9 cellular contexts compared by ENCODE assay signal in genomic region chr5:146877783-146878470, GRCh38. TPM values are rescaled to one million over a fixed set of nuclear protein-coding genes. Genes with fewer than 3 reads are reported as not detected.
DNase-seq lines count a peak whose midpoint lies in the region; ATAC-seq and TF ChIP-seq lines count a peak whose summit lies in the region.
"Had no signal": no experiment of that assay in that cellular context is flagged by ENCODE, and none has a peak within 500 bp of the region (broad histone marks: within the 10 kb centered on the region; RNA-seq: fewer than 3 reads in every experiment).

No MANE protein-coding gene starts in this region.

- no peaks in the 10 kb centered on the region for H3K9me3 Mint-ChIP-seq in stimulated activated naive CD8-positive, alpha-beta T cell treated with anti-CD3 and anti-CD28 coated beads, Interleukin-15, amount 100 ng/mL, for 72 hours

- no peak for TF ChIP-seq CTCF in VCaP (conservative IDR thresholded peaks at IDR 0.05)

- H3K4me1 ChIP-seq in BLaER1, result peaks cover 11% of the 10 kb centered on the region

- H4K20me1 ChIP-seq in BLaER1, result no peaks in the 10 kb centered on the region

- peak overlapping the region; percentile 63 for H3K4me3 ChIP-seq in BLaER1

- peak; percentile 8 for DNase-seq in H4 (ENCODE audit: low spot score)
- peak; percentile 65 for DNase-seq in ecto neural progenitor cell (ENCODE audit: low spot score)
- peak; percentile 27 for DNase-seq in medulla oblongata (ENCODE audit: extremely low spot score)
- DNase-seq in stimulated activated naive CD8-positive, alpha-beta T cell treated with anti-CD3 and anti-CD28 coated beads, Interleukin-15, amount 100 ng/mL, for 72 hours, result peak; percentile 21 to 33
- no peak for DNase-seq in SIG-M5 treated with dmso at 0.1 percent for 504 hours (lab: John Stamatoyannopoulos, UW; ENCODE audit: unreplicated experiment)
- DNase-seq in NCI-H524 treated with DMSO at 0.1 percent for 48 hours (lab: John Stamatoyannopoulos, UW), result no peak

- no peak overlapping the region for H3K9ac ChIP-seq in BLaER1

- H3K27ac ChIP-seq in BLaER1 (no peak overlapping the region), VCaP (peak overlapping the region; percentile 29; the same call in 1 of the 2 replicates)
- H3K27ac ChIP-seq: epithelial cell of prostate had no signal

- H3K27ac Mint-ChIP-seq in stimulated activated naive CD8-positive, alpha-beta T cell treated with anti-CD3 and anti-CD28 coated beads, Interleukin-15, amount 100 ng/mL, for 72 hours, result no peak overlapping the region

- ATAC-seq in stimulated activated naive CD8-positive, alpha-beta T cell treated with anti-CD3 and anti-CD28 coated beads, Interleukin-15, amount 100 ng/mL, for 72 hours, result peak; percentile 62

- H3K27me3 ChIP-seq in BLaER1, result peaks cover 34% of the 10 kb centered on the region

- H3K9me3 ChIP-seq in BLaER1, result 0 out of 2 replicates have a peak, but pooled peaks cover 4% of the 10 kb centered on the region

- no peaks in the 10 kb centered on the region for H3K36me3 ChIP-seq in BLaER1

- peaks cover 10% of the 10 kb centered on the region for H3K4me1 Mint-ChIP-seq in stimulated activated naive CD8-positive, alpha-beta T cell treated with anti-CD3 and anti-CD28 coated beads, Interleukin-15, amount 100 ng/mL, for 72 hours

- peaks cover 33% of the 10 kb centered on the region for H3K27me3 Mint-ChIP-seq in stimulated activated naive CD8-positive, alpha-beta T cell treated with anti-CD3 and anti-CD28 coated beads, Interleukin-15, amount 100 ng/mL, for 72 hours

- peak overlapping the region; percentile 76 for H3K4me2 ChIP-seq in BLaER1

- H3K4me3 Mint-ChIP-seq in stimulated activated naive CD8-positive, alpha-beta T cell treated with anti-CD3 and anti-CD28 coated beads, Interleukin-15, amount 100 ng/mL, for 72 hours, result peak overlapping the region; percentile 83 to 89

RNA-seq across cellular contexts. Expression of gene PPP2R2B, which starts 0.6 kb away (rescaled TPM):
- total RNA-seq in H4 (2014; rRNA removed; shearing (Covaris generic)), result 0.62 and 2.1 TPM in 2 replicates

Comparison
In these comparisons a context has a peak if more than half of its experiments do, and no peak if none do; other contexts are left out.
1. DNase-seq: peak in H4 (single experiment), ecto neural progenitor cell (single experiment), medulla oblongata (single experiment) and stimulated activated naive CD8-positive, alpha-beta T cell treated with anti-CD3 and anti-CD28 coated beads, Interleukin-15, amount 100 ng/mL, for 72 hours (2 of 2); none in SIG-M5 treated with dmso at 0.1 percent for 504 hours (single experiment) and NCI-H524 treated with DMSO at 0.1 percent for 48 hours (single experiment).